In the genomic region with DNA sequence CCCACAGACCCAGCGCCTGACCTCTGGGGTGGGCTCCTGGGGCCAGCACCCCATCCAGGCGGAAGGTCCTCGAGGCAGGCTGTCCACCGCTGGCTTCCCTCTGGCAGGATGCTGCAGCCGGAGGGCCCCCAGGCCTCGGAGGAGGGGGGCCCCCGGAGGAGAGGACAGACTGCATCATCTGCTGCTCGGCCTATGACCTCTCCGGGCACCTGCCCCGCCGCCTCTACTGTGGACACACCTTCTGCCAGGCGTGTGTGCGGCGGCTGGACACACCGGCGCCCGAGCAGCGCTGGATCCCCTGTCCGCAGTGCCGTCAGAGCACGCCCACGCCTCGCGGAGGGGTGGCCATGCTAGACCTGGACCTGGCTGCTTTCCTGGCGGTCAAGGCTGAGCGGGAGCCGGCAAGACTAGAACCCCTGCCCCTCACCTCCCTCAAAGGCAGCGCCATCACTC, we compare ENCODE assay signal across 2 cellular contexts.
TF ChIP-seq lines count a peak whose summit lies in the region.

No MANE protein-coding gene starts in this region.

TF ChIP-seq in Ishikawa, 13 proteins besides CTCF, POLR2A, EP300 and RAD21:
- TF ChIP-seq EGR1 (IDR thresholded peaks at IDR 0.05) (peak; percentile 93), TEAD4 (IDR thresholded peaks at IDR 0.05) (no peak), MAX (IDR thresholded peaks at IDR 0.05) (peak; percentile 56; the same call in 1 of the 2 replicates), CEBPB (IDR thresholded peaks at IDR 0.05) (no peak), NFIC (IDR thresholded peaks at IDR 0.05) (no peak), CREB1 (IDR thresholded peaks at IDR 0.05; ENCODE audit: low read depth) (no peak), FOXM1 (IDR thresholded peaks at IDR 0.05; ENCODE audit: borderline replicate concordance, low read depth) (no peak)
TF ChIP-seq in Ishikawa: peak in this region for 2.

TF ChIP-seq in K562, 482 proteins besides CTCF, POLR2A, EP300 and RAD21:
- TF ChIP-seq FIP1L1 (IDR thresholded peaks at IDR 0.05; ENCODE audit: low read depth, low read length, poor library complexity, severe bottlenecking) (peak; percentile 9), KDM5B (IDR thresholded peaks at IDR 0.05; ENCODE audit: insufficient replicate concordance, low read depth, low read length) (peak; percentile 49), CREM (IDR thresholded peaks at IDR 0.05; ENCODE audit: low read depth) (0 out of 2 replicates have a peak, but pooled peaks have one; percentile 14), ATF1 (CRISPR knock-in tag; IDR thresholded peaks at IDR 0.05) (no peak), ATF1 (tag; IDR thresholded peaks at IDR 0.05) (0 out of 2 replicates have a peak, but pooled peaks have one; percentile 9), MCM7 (IDR thresholded peaks at IDR 0.05) (no peak), EGR1 (conservative IDR thresholded peaks at IDR 0.05) (peak; percentile 82), STAG1 (CRISPR knock-in tag; IDR thresholded peaks at IDR 0.05; ENCODE audit: borderline replicate concordance) (0 out of 2 replicates have a peak, but pooled peaks have one; percentile 8), ZFX (CRISPR knock-in tag; IDR thresholded peaks at IDR 0.05) (0 out of 2 replicates have a peak, but pooled peaks have one; percentile 4), NFYB (IDR thresholded peaks at IDR 0.05; ENCODE audit: extremely low read depth, insufficient read length) (no peak), C11orf30 (IDR thresholded peaks at IDR 0.05; ENCODE audit: low read depth) (no peak)
- TF ChIP-seq, protein P1, sequence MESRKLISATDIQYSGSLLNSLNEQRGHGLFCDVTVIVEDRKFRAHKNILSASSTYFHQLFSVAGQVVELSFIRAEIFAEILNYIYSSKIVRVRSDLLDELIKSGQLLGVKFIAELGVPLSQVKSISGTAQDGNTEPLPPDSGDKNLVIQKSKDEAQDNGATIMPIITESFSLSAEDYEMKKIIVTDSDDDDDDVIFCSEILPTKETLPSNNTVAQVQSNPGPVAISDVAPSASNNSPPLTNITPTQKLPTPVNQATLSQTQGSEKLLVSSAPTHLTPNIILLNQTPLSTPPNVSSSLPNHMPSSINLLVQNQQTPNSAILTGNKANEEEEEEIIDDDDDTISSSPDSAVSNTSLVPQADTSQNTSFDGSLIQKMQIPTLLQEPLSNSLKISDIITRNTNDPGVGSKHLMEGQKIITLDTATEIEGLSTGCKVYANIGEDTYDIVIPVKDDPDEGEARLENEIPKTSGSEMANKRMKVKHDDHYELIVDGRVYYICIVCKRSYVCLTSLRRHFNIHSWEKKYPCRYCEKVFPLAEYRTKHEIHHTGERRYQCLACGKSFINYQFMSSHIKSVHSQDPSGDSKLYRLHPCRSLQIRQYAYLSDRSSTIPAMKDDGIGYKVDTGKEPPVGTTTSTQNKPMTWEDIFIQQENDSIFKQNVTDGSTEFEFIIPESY (CRISPR knock-in tag; IDR thresholded peaks at IDR 0.05) = peak; percentile 76
- TF ChIP-seq, protein P2, sequence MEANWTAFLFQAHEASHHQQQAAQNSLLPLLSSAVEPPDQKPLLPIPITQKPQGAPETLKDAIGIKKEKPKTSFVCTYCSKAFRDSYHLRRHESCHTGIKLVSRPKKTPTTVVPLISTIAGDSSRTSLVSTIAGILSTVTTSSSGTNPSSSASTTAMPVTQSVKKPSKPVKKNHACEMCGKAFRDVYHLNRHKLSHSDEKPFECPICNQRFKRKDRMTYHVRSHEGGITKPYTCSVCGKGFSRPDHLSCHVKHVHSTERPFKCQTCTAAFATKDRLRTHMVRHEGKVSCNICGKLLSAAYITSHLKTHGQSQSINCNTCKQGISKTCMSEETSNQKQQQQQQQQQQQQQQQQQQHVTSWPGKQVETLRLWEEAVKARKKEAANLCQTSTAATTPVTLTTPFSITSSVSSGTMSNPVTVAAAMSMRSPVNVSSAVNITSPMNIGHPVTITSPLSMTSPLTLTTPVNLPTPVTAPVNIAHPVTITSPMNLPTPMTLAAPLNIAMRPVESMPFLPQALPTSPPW (CRISPR knock-in tag; IDR thresholded peaks at IDR 0.05) = 0 out of 2 replicates have a peak, but pooled peaks have one; percentile 19
